ENCODE assay signal across 23 cellular contexts in genomic region chr16:79874391-79874790, GRCh38.
A peak's percentile ranks its signal among the peaks of the same experiment; 100 is the strongest.
DNase-seq lines count a peak whose midpoint lies in the region; ATAC-seq and TF ChIP-seq lines count a peak whose summit lies in the region.
"Had no signal": no experiment of that assay in that cellular context is flagged by ENCODE, and none has a peak within 500 bp of the region (broad histone marks: within the 10 kb centered on the region; RNA-seq: fewer than 3 reads in every experiment).

No MANE protein-coding gene starts in this region.

- no peak overlapping the region for H2AK5ac ChIP-seq in neuronal stem cell (ENCODE audit: low read depth, low read length)

- dilution Hi-C loops in mammary epithelial cell (cut with HindIII; ENCODE audit: low sequenced_read_pairs) = no loop called here

- CTCF ChIA-PET in mammary epithelial cell (lab: Charles Lee; ENCODE audit: low non-redundant PET) = no interaction called here

- no peak overlapping the region for H4K91ac ChIP-seq in neuronal stem cell (ENCODE audit: low read depth, low read length, poor library complexity)

- no peak overlapping the region for H2BK15ac ChIP-seq in neuronal stem cell (ENCODE audit: low read length)

- H3K27me3 ChIP-seq in GM06990 (replicated peaks; ENCODE audit: control insufficient read depth, insufficient read depth, low read length) = no peaks in the 10 kb centered on the region
- H3K27me3 ChIP-seq in mammary epithelial cell (ENCODE audit: insufficient read depth, low read length) = no peaks in the 10 kb centered on the region
- H3K27me3 ChIP-seq in neuronal stem cell (ENCODE audit: control insufficient read depth in 3 of 3, insufficient read depth in 3 of 3, low read depth in 1 of 3, low read length in 3 of 3) = peaks cover 0 to 5% (median 0%) of the 10 kb centered on the region in 3 experiments
- no peaks in the 10 kb centered on the region for H3K27me3 ChIP-seq in HAP-1 (ENCODE audit: low read depth)
- H3K27me3 ChIP-seq: BLaER1 treated with 17β-estradiol and CSF1 and Interleukin-3, amounts not matched to agents 10 nM and 100 nM; body of pancreas; tibial artery had no signal

- BruUV-seq in mammary epithelial cell (replicated peaks; lab: Mats Ljungman, UMichigan) = no TSS peak

- no peak overlapping the region for H3K4ac ChIP-seq in neuronal stem cell (ENCODE audit: low read length)

- DNase-seq in GM06990 (ENCODE audit: extremely low read depth, insufficient read length) (peak; percentile 20), mammary epithelial cell (peak; percentile 52), left cardiac atrium (peak; percentile 39), neuronal stem cell (ENCODE audit: low spot score) (no peak), hepatic stellate cell (ENCODE audit: low spot score) (no peak), KG1 (lab: John Stamatoyannopoulos, UW) (no peak), HAP-1 (ENCODE audit: low spot score in 2 of 2) (no peak)
- DNase-seq: activated CD4-positive, alpha-beta memory T cell treated with anti-CD3 and anti-CD28 coated beads, Interleukin-2, amount 10 ng/mL, durations not matched to agents 7 days and 5 days; activated effector memory CD4-positive, alpha-beta T cell treated with anti-CD3 and anti-CD28 coated beads, Interleukin-2, amount 50 U/mL, for 16 hours; activated naive CD8-positive, alpha-beta T cell treated with anti-CD3 and anti-CD28 coated beads, Interleukin-2, amount 50 U/mL, for 24 hours; body of pancreas; Calu3; effector memory CD8-positive, alpha-beta T cell; H7; head of caudate nucleus; naive B cell; NCI-H187; retina; stimulated activated CD4-positive, alpha-beta T cell treated with anti-CD3 and anti-CD28 coated beads, Interleukin-12 subunit alpha, Interleukin-12 subunit beta, amount 100 ng/mL, for 4 hours; stimulated activated CD4-positive, alpha-beta T cell treated with anti-CD3 and anti-CD28 coated beads, Interleukin-4, amount 100 ng/mL, for 4 hours; tibial artery had no signal

- H3K79me2 ChIP-seq in mammary epithelial cell (ENCODE audit: insufficient read depth, low read length) = no peaks in the 10 kb centered on the region

- intact Hi-C loops in mammary epithelial cell (cut with micrococcal nuclease) (no loop called here), left cardiac atrium (cut with DNase I) (no loop called here)

- no peak overlapping the region for H2BK12ac ChIP-seq in neuronal stem cell (ENCODE audit: low read length)

- H2AFZ ChIP-seq in mammary epithelial cell (ENCODE audit: low read depth, low read length) (no peak overlapping the region), neuronal stem cell (ENCODE audit: low read length) (no peak overlapping the region)

- in situ Hi-C loops in mammary epithelial cell (cut with MboI; ENCODE audit: low sequenced_read_pairs in 2 of 2) (no loop called here), HAP-1 (cut with MboI; ENCODE audit: low sequenced_read_pairs) (loop anchor here (25.0 kb wide), 1 partner anchor 88 kb away; no protein-coding TSS in a partner anchor)

- peak overlapping the region; percentile 9 for H3K23ac ChIP-seq in neuronal stem cell (ENCODE audit: low read depth, low read length, poor library complexity)

- H2BK120ac ChIP-seq in neuronal stem cell (ENCODE audit: low read depth, low read length) = no peak overlapping the region

- no peak overlapping the region for H4K8ac ChIP-seq in neuronal stem cell (ENCODE audit: low read depth, low read length)

- no peak overlapping the region for H3K4me2 ChIP-seq in mammary epithelial cell (ENCODE audit: insufficient read depth, low read depth, low read length)
- no peak overlapping the region for H3K4me2 ChIP-seq in neuronal stem cell (ENCODE audit: insufficient read depth, low read length, poor library complexity, severe bottlenecking)
- H3K4me2 ChIP-seq: BLaER1 treated with 17β-estradiol and CSF1 and Interleukin-3, amounts not matched to agents 10 nM and 100 nM had no signal

- H3K9me3 ChIP-seq in mammary epithelial cell (replicated peaks; ENCODE audit: insufficient read depth, low read length) = no peaks in the 10 kb centered on the region
- H3K9me3 ChIP-seq in neuronal stem cell (replicated peaks in 1 of 2; ENCODE audit: control insufficient read depth in 2 of 2, insufficient read depth in 1 of 2, low read depth in 1 of 2, low read length in 2 of 2) = no peaks in the 10 kb centered on the region
- H3K9me3 ChIP-seq in HAP-1 = no peaks in the 10 kb centered on the region
- H3K9me3 ChIP-seq: body of pancreas, tibial artery had no signal

- no peaks in the 10 kb centered on the region for H3K36me3 ChIP-seq in GM06990 (ENCODE audit: control insufficient read depth, insufficient read depth, low read length)
- H3K36me3 ChIP-seq in mammary epithelial cell (ENCODE audit: insufficient read depth, low read length) = no peaks in the 10 kb centered on the region
- no peaks in the 10 kb centered on the region for H3K36me3 ChIP-seq in neuronal stem cell (replicated peaks in 1 of 2; ENCODE audit: control insufficient read depth in 2 of 2, insufficient read depth in 2 of 2, low read length in 2 of 2)
- no peaks in the 10 kb centered on the region for H3K36me3 ChIP-seq in HAP-1 (replicated peaks)
- H3K36me3 ChIP-seq: BLaER1 treated with 17β-estradiol and CSF1 and Interleukin-3, amounts not matched to agents 10 nM and 100 nM; tibial artery had no signal

- H3K9ac ChIP-seq in mammary epithelial cell (ENCODE audit: insufficient read depth, low read length) (no peak overlapping the region), neuronal stem cell (ENCODE audit: low read depth, low read length, poor library complexity) (peak overlapping the region; percentile 1)
- H3K9ac ChIP-seq: BLaER1 treated with 17β-estradiol and CSF1 and Interleukin-3, amounts not matched to agents 10 nM and 100 nM had no signal

- H3K79me1 ChIP-seq in neuronal stem cell (ENCODE audit: low read depth, low read length) = peaks cover 3% of the 10 kb centered on the region

- H3K18ac ChIP-seq in neuronal stem cell (ENCODE audit: low read length) = peak overlapping the region; percentile 29

- no peak for TF ChIP-seq CTCF in GM06990 (IDR thresholded peaks at IDR 0.05; ENCODE audit: insufficient read depth, low read length, poor library complexity, severe bottlenecking)
- no peak for TF ChIP-seq CTCF in mammary epithelial cell (conservative IDR thresholded peaks at IDR 0.05 in 1 of 2, IDR thresholded peaks at IDR 0.05 in 1 of 2; ENCODE audit: extremely low read depth in 1 of 2, insufficient read depth in 1 of 2, low read depth in 1 of 2, low read length in 2 of 2)

- WGBS in mammary epithelial cell (ENCODE audit: low coverage, missing lambda C conversion rate) = 38% methylated on average over 4 of the region's 5 CpGs
- no CpG with 5 or more reads among the region's 5 CpGs for WGBS in neuronal stem cell (ENCODE audit: extremely low coverage in 2 of 2, insufficient read length in 2 of 2, insufficient replicate concordance in 1 of 2), 2 donors

- H4K20me1 ChIP-seq in mammary epithelial cell (ENCODE audit: insufficient read depth, low read length) = no peaks in the 10 kb centered on the region
- H4K20me1 ChIP-seq: BLaER1 treated with 17β-estradiol and CSF1 and Interleukin-3, amounts not matched to agents 10 nM and 100 nM had no signal

- H3K4me1 ChIP-seq in mammary epithelial cell (ENCODE audit: insufficient read depth, low read length) (peaks cover 7% of the 10 kb centered on the region), neuronal stem cell (ENCODE audit: control insufficient read depth in 2 of 2, insufficient read depth in 1 of 2, low read depth in 1 of 2, low read length in 2 of 2) (peaks cover 0 to 2% of the 10 kb centered on the region in 2 donors), HAP-1 (no peaks in the 10 kb centered on the region)
- H3K4me1 ChIP-seq: body of pancreas, tibial artery had no signal

- H3K4me3 ChIP-seq in GM06990 (replicated peaks; ENCODE audit: low read depth, low read length) = no peak overlapping the region
- H3K4me3 ChIP-seq in mammary epithelial cell (replicated peaks in 1 of 3; ENCODE audit: insufficient read depth in 1 of 3, low read depth in 2 of 3, low read length in 3 of 3) = no peak overlapping the region
- no peak overlapping the region for H3K4me3 ChIP-seq in neuronal stem cell (ENCODE audit: low read length in 2 of 2)
- H3K4me3 ChIP-seq in HAP-1 = no peak overlapping the region
- H3K4me3 ChIP-seq: BLaER1 treated with 17β-estradiol and CSF1 and Interleukin-3, amounts not matched to agents 10 nM and 100 nM; body of pancreas; tibial artery had no signal

- no peak overlapping the region for H2BK5ac ChIP-seq in neuronal stem cell (ENCODE audit: low read length)

- H3K14ac ChIP-seq in neuronal stem cell (ENCODE audit: low read length) = no peak overlapping the region

- ATAC-seq in left cardiac atrium (peak in 1 of 2 donors; percentile 82), GM18873 (IDR thresholded peaks at IDR 0.05; ENCODE audit: low FRiP score, unreplicated experiment) (no peak)
- ATAC-seq: activated naive CD8-positive, alpha-beta T cell treated with anti-CD3 and anti-CD28 coated beads, Interleukin-2, amount 50 U/mL, for 24 hours; body of pancreas; effector memory CD8-positive, alpha-beta T cell had no signal

- no peak overlapping the region for H3K27ac ChIP-seq in mammary epithelial cell (ENCODE audit: insufficient read depth, low read depth, low read length)
- H3K27ac ChIP-seq in neuronal stem cell (replicated peaks; ENCODE audit: low read length) = no peak overlapping the region
- H3K27ac ChIP-seq: BLaER1 treated with 17β-estradiol and CSF1 and Interleukin-3, amounts not matched to agents 10 nM and 100 nM; body of pancreas; tibial artery had no signal

Comparison
In these comparisons a context has a peak if more than half of its experiments do, and no peak if none do; other contexts are left out.
1. DNase-seq: peak in GM06990 (single experiment), mammary epithelial cell (single experiment) and left cardiac atrium (single experiment); none in neuronal stem cell (single experiment), hepatic stellate cell (single experiment), KG1 (single experiment) and HAP-1 (0 of 2).